1 cellular context compared by ENCODE assay signal in genomic region chr21:46324390-46325072, GRCh38.
TF ChIP-seq lines count a peak whose summit lies in the region.

No MANE protein-coding gene starts in this region.

TF ChIP-seq in HepG2, 621 proteins besides CTCF, POLR2A, EP300 and RAD21 (continued from another document and continues in another):
- TF ChIP-seq KLF9 (CRISPR knock-in tag; IDR thresholded peaks at IDR 0.05; ENCODE audit: low read depth) (no peak), ZBTB38 (CRISPR knock-in tag; IDR thresholded peaks at IDR 0.05) (no peak), LCORL (IDR thresholded peaks at IDR 0.05) (no peak), LCORL (CRISPR knock-in tag; IDR thresholded peaks at IDR 0.05) (peak; percentile 34; the same call in 1 of the 2 replicates), ZNF687 (CRISPR knock-in tag; IDR thresholded peaks at IDR 0.05) (peak; percentile 65), ZSCAN22 (CRISPR knock-in tag; IDR thresholded peaks at IDR 0.05) (no peak), SALL2 (CRISPR knock-in tag; IDR thresholded peaks at IDR 0.05) (peak; percentile 42; the same call in 1 of the 2 replicates), ZNF792 (CRISPR knock-in tag; IDR thresholded peaks at IDR 0.05) (peak; percentile 59; the same call in 1 of the 2 replicates), PRMT3 (CRISPR knock-in tag; IDR thresholded peaks at IDR 0.05; ENCODE audit: borderline replicate concordance, low read depth) (no peak), ZNF414 (CRISPR knock-in tag; IDR thresholded peaks at IDR 0.05) (no peak), ZC3H13 (CRISPR knock-in tag; IDR thresholded peaks at IDR 0.05) (0 out of 2 replicates have a peak, but pooled peaks have one; percentile 48), TBX2 (CRISPR knock-in tag; IDR thresholded peaks at IDR 0.05; ENCODE audit: borderline replicate concordance) (0 out of 2 replicates have a peak, but pooled peaks have one; percentile 30), SP2 (CRISPR knock-in tag; IDR thresholded peaks at IDR 0.05) (peak; percentile 75; the same call in 1 of the 2 replicates), KLF12 (CRISPR knock-in tag; IDR thresholded peaks at IDR 0.05; ENCODE audit: borderline replicate concordance) (peak; percentile 75; the same call in 1 of the 2 replicates), SIN3A (IDR thresholded peaks at IDR 0.05; ENCODE audit: borderline replicate concordance, low read depth, low read length) (peak; percentile 52; the same call in 1 of the 2 replicates), E2F5 (CRISPR knock-in tag; conservative IDR thresholded peaks at IDR 0.05) (peak; percentile 93), SRF (IDR thresholded peaks at IDR 0.05; ENCODE audit: low read depth, low read length) (no peak), TCF7L2 (IDR thresholded peaks at IDR 0.05; ENCODE audit: low read depth, low read length) (no peak), ZNF782 (CRISPR knock-in tag; IDR thresholded peaks at IDR 0.05; ENCODE audit: borderline replicate concordance) (no peak), RARA (CRISPR knock-in tag; IDR thresholded peaks at IDR 0.05) (0 out of 2 replicates have a peak, but pooled peaks have one; percentile 7), ZNF652 (CRISPR knock-in tag; IDR thresholded peaks at IDR 0.05; ENCODE audit: borderline replicate concordance, low read depth) (no peak), HDAC6 (IDR thresholded peaks at IDR 0.05; ENCODE audit: low read depth, low read length) (no peak), THAP7 (CRISPR knock-in tag; IDR thresholded peaks at IDR 0.05) (no peak), MTERF4 (CRISPR knock-in tag; IDR thresholded peaks at IDR 0.05) (0 out of 2 replicates have a peak, but pooled peaks have one; percentile 13), ZNF629 (CRISPR knock-in tag; conservative IDR thresholded peaks at IDR 0.05) (no peak), ZNF720 (CRISPR knock-in tag; IDR thresholded peaks at IDR 0.05) (no peak), ZNF790 (CRISPR knock-in tag; IDR thresholded peaks at IDR 0.05; ENCODE audit: borderline replicate concordance) (peak; percentile 27; the same call in 1 of the 2 replicates), YY1 (IDR thresholded peaks at IDR 0.05; ENCODE audit: insufficient read depth, insufficient replicate concordance, low read depth, low read length) (peak; percentile 95), REXO4 (CRISPR knock-in tag; IDR thresholded peaks at IDR 0.05; ENCODE audit: borderline replicate concordance) (no peak), RFX1 (IDR thresholded peaks at IDR 0.05) (no peak), ZFX (CRISPR knock-in tag; IDR thresholded peaks at IDR 0.05; ENCODE audit: low read depth) (peak; percentile 48), ZNF207 (IDR thresholded peaks at IDR 0.05; ENCODE audit: borderline replicate concordance) (no peak), HNRNPLL (IDR thresholded peaks at IDR 0.05; ENCODE audit: low read depth, low read length, poor library complexity, severe bottlenecking) (no peak), TOE1 (CRISPR knock-in tag; IDR thresholded peaks at IDR 0.05) (no peak), GLMP (CRISPR knock-in tag; IDR thresholded peaks at IDR 0.05; ENCODE audit: borderline replicate concordance) (no peak), CENPBD1 (CRISPR knock-in tag; IDR thresholded peaks at IDR 0.05; ENCODE audit: borderline replicate concordance, low read depth) (no peak), JARID2 (CRISPR knock-in tag; IDR thresholded peaks at IDR 0.05; ENCODE audit: insufficient replicate concordance) (no peak), REPIN1 (CRISPR knock-in tag; IDR thresholded peaks at IDR 0.05; ENCODE audit: borderline replicate concordance, low read depth) (no peak), CEBPB (IDR thresholded peaks at IDR 0.05; ENCODE audit: borderline replicate concordance, low read depth, low read length) (no peak), ARHGAP35 (CRISPR knock-in tag; IDR thresholded peaks at IDR 0.05; ENCODE audit: borderline replicate concordance) (peak; percentile 62; the same call in 1 of the 2 replicates), ZMYM3 (CRISPR knock-in tag; IDR thresholded peaks at IDR 0.05) (no peak), ZNF562 (CRISPR knock-in tag; IDR thresholded peaks at IDR 0.05; ENCODE audit: borderline replicate concordance) (no peak)
- TF ChIP-seq, protein P1, sequence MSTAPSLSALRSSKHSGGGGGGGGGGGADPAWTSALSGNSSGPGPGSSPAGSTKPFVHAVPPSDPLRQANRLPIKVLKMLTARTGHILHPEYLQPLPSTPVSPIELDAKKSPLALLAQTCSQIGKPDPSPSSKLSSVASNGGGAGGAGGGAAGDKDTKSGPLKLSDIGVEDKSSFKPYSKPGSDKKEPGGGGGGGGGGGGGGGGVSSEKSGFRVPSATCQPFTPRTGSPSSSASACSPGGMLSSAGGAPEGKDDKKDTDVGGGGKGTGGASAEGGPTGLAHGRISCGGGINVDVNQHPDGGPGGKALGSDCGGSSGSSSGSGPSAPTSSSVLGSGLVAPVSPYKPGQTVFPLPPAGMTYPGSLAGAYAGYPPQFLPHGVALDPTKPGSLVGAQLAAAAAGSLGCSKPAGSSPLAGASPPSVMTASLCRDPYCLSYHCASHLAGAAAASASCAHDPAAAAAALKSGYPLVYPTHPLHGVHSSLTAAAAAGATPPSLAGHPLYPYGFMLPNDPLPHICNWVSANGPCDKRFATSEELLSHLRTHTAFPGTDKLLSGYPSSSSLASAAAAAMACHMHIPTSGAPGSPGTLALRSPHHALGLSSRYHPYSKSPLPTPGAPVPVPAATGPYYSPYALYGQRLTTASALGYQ (CRISPR knock-in tag; IDR thresholded peaks at IDR 0.05), result 0 out of 2 replicates have a peak, but pooled peaks have one; percentile 42
- TF ChIP-seq, protein P2, sequence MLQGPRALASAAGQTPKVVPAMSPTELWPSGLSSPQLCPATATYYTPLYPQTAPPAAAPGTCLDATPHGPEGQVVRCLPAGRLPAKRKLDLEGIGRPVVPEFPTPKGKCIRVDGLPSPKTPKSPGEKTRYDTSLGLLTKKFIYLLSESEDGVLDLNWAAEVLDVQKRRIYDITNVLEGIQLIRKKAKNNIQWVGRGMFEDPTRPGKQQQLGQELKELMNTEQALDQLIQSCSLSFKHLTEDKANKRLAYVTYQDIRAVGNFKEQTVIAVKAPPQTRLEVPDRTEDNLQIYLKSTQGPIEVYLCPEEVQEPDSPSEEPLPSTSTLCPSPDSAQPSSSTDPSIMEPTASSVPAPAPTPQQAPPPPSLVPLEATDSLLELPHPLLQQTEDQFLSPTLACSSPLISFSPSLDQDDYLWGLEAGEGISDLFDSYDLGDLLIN (CRISPR knock-in tag; IDR thresholded peaks at IDR 0.05; ENCODE audit: borderline replicate concordance), result peak; percentile 63; the same call in 1 of the 2 replicates
- TF ChIP-seq, protein P3, sequence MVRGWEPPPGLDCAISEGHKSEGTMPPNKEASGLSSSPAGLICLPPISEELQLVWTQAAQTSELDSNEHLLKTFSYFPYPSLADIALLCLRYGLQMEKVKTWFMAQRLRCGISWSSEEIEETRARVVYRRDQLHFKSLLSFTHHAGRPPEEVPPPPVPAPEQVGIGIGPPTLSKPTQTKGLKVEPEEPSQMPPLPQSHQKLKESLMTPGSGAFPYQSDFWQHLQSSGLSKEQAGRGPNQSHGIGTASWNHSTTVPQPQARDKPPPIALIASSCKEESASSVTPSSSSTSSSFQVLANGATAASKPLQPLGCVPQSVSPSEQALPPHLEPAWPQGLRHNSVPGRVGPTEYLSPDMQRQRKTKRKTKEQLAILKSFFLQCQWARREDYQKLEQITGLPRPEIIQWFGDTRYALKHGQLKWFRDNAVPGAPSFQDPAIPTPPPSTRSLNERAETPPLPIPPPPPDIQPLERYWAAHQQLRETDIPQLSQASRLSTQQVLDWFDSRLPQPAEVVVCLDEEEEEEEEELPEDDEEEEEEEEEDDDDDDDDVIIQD (CRISPR knock-in tag; IDR thresholded peaks at IDR 0.05; ENCODE audit: low read depth), result no peak
- TF ChIP-seq, protein P4, sequence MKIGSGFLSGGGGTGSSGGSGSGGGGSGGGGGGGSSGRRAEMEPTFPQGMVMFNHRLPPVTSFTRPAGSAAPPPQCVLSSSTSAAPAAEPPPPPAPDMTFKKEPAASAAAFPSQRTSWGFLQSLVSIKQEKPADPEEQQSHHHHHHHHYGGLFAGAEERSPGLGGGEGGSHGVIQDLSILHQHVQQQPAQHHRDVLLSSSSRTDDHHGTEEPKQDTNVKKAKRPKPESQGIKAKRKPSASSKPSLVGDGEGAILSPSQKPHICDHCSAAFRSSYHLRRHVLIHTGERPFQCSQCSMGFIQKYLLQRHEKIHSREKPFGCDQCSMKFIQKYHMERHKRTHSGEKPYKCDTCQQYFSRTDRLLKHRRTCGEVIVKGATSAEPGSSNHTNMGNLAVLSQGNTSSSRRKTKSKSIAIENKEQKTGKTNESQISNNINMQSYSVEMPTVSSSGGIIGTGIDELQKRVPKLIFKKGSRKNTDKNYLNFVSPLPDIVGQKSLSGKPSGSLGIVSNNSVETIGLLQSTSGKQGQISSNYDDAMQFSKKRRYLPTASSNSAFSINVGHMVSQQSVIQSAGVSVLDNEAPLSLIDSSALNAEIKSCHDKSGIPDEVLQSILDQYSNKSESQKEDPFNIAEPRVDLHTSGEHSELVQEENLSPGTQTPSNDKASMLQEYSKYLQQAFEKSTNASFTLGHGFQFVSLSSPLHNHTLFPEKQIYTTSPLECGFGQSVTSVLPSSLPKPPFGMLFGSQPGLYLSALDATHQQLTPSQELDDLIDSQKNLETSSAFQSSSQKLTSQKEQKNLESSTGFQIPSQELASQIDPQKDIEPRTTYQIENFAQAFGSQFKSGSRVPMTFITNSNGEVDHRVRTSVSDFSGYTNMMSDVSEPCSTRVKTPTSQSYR (CRISPR knock-in tag; IDR thresholded peaks at IDR 0.05; ENCODE audit: borderline replicate concordance), result peak; percentile 71; the same call in 1 of the 2 replicates
